Comparison of ENCODE assay signal across 10 cellular contexts in the genomic region with DNA sequence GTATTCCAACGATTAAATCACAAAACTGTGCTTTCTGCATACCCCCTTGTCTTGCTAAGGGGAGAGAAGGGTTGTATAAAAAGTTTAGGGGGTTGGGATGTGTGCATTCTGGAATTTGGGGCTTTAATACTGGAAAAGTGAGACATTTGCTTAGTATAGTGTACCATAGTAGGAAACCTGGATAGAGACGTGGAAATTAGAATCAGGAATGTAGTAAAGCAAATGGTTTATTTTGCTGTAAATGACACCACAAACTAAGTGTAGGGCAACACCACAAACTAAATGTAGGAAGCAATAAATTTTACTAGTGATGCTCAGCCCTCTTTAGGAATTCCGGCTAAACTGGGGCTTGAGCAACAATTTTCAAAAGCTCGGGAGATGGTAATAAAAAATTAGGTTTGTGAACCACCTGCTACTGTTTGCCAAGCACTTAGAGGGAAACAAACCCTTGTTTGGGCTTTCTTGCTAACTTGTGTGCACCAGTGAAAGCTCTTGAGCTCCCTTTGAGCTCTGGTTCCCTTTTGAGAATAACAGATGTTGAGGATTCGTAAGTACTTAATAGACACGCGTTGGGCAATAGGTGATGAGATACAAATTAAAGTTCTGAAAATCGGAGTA. TPM values are rescaled to one million over a fixed set of nuclear protein-coding genes. Genes with fewer than 3 reads are reported as not detected.
DNase-seq lines count a peak whose midpoint lies in the region; ATAC-seq and TF ChIP-seq lines count a peak whose summit lies in the region.
"Had no signal": no experiment of that assay in that cellular context is flagged by ENCODE, and none has a peak within 500 bp of the region (broad histone marks: within the 10 kb centered on the region; RNA-seq: fewer than 3 reads in every experiment).

No MANE protein-coding gene starts in this region.

- no peak for ATAC-seq in left cardiac atrium

- intact Hi-C loops in left cardiac atrium (cut with DNase I): no loop called here
- intact Hi-C loops in dendritic cell treated with granulocyte-macrophage colony-stimulating factor and Interleukin-4, amounts not matched to agents 40 ng/mL and 50 ng/mL, for 4 days (cut with micrococcal nuclease): no loop called here
- intact Hi-C loops in transverse colon (cut with DNase I; ENCODE audit: low total_unique reads): no loop called here

- DNase-seq in cardiac muscle cell (ENCODE audit: low read depth in 1 of 2, low spot score in 1 of 2) (peak in 1 of 2 donors; percentile 25), left cardiac atrium (no peak), NCI-H69 (lab: John Stamatoyannopoulos, UW) (peak; percentile 75), transverse colon (no peak), globus pallidus (ENCODE audit: low spot score) (no peak), GOT3 (lab: John Stamatoyannopoulos, UW) (no peak), GM13977 (ENCODE audit: low spot score) (no peak)
- DNase-seq: H7; stimulated activated CD4-positive, alpha-beta T cell treated with anti-CD3 and anti-CD28 coated beads, Interleukin-2, amount 100 ng/mL, for 24 hours had no signal

- peaks cover 48% of the 10 kb centered on the region for H3K36me3 ChIP-seq in cardiac muscle cell
- peaks cover 0 to 50% (median 22%) of the 10 kb centered on the region in 4 donors for H3K36me3 ChIP-seq in transverse colon

- peaks cover 54% of the 10 kb centered on the region for H3K36me3 Mint-ChIP-seq in dendritic cell treated with granulocyte-macrophage colony-stimulating factor and Interleukin-4, amounts not matched to agents 40 ng/mL and 50 ng/mL, for 4 days (ENCODE audit: low read depth)

- TF ChIP-seq EP300 in transverse colon (IDR thresholded peaks at IDR 0.05; ENCODE audit: low read depth): no peak

- no peaks in the 10 kb centered on the region for H3K9me3 Mint-ChIP-seq in dendritic cell treated with granulocyte-macrophage colony-stimulating factor and Interleukin-4, amounts not matched to agents 40 ng/mL and 50 ng/mL, for 4 days

- in situ Hi-C loops in transverse colon (cut with MboI; ENCODE audit: low pct_ligation_motif_present in 1 of 4, low pct_unique_long_range_greater_than_20kb in 1 of 4, low sequenced_read_pairs in 3 of 4): loop anchor here (10.0 to 25.0 kb wide), 3 partner anchors 47 to 97 kb away; no protein-coding TSS in a partner anchor
- in situ Hi-C loops in GM13977 (cut with MboI; ENCODE audit: low pct_unique_long_range_greater_than_20kb, low sequenced_read_pairs, unreplicated experiment): no loop called here

- no peaks in the 10 kb centered on the region for H3K4me1 ChIP-seq in cardiac muscle cell (ENCODE audit: low read depth)
- peaks cover 34 to 80% (median 52%) of the 10 kb centered on the region in 4 donors for H3K4me1 ChIP-seq in transverse colon

- peak overlapping the region; percentile 65 for H3K27ac Mint-ChIP-seq in dendritic cell treated with granulocyte-macrophage colony-stimulating factor and Interleukin-4, amounts not matched to agents 40 ng/mL and 50 ng/mL, for 4 days

- no peaks in the 10 kb centered on the region for H3K27me3 Mint-ChIP-seq in dendritic cell treated with granulocyte-macrophage colony-stimulating factor and Interleukin-4, amounts not matched to agents 40 ng/mL and 50 ng/mL, for 4 days

- H3K4me3 ChIP-seq in cardiac muscle cell: no peak overlapping the region
- H3K4me3 ChIP-seq in transverse colon: no peak overlapping the region

- peaks cover 61% of the 10 kb centered on the region for H3K4me1 Mint-ChIP-seq in dendritic cell treated with granulocyte-macrophage colony-stimulating factor and Interleukin-4, amounts not matched to agents 40 ng/mL and 50 ng/mL, for 4 days (ENCODE audit: low read depth)

- no peak for TF ChIP-seq POLR2A in transverse colon (IDR thresholded peaks at IDR 0.05)

- WGBS in transverse colon (ENCODE audit: low coverage in 1 of 2), 2 donors: 21 to 25% methylated on average over 8 of the region's 8 CpGs

- no peaks in the 10 kb centered on the region for H3K9me3 ChIP-seq in cardiac muscle cell (ENCODE audit: low read depth)
- H3K9me3 ChIP-seq in transverse colon: no peaks in the 10 kb centered on the region

- no peak overlapping the region for H3K4me3 Mint-ChIP-seq in dendritic cell treated with granulocyte-macrophage colony-stimulating factor and Interleukin-4, amounts not matched to agents 40 ng/mL and 50 ng/mL, for 4 days

- H3K27ac ChIP-seq in cardiac muscle cell (peak overlapping the region; percentile 35), transverse colon (peak overlapping the region; percentile 34 to 65 (median 58))

- TF ChIP-seq CTCF in cardiac muscle cell (IDR thresholded peaks at IDR 0.05; ENCODE audit: low read depth, low read length) (no peak), transverse colon (IDR thresholded peaks at IDR 0.05) (no peak), GM13977 (IDR thresholded peaks at IDR 0.05; ENCODE audit: extremely low read depth, insufficient read depth, missing control alignments) (no peak)

- H3K27me3 ChIP-seq in cardiac muscle cell: no peaks in the 10 kb centered on the region
- no peaks in the 10 kb centered on the region for H3K27me3 ChIP-seq in transverse colon

RNA-seq across cellular contexts. Expression of a gene that starts 13.8 kb away (rescaled TPM):
- total RNA-seq in cardiac muscle cell (167 and 232 TPM in 2 replicates), left cardiac atrium (10 to 100 TPM; 79.3 to 97.5 TPM), transverse colon (100 to 1,000 TPM; 116 to 612 (median 238) TPM)
- 137 and 166 TPM in 2 replicates for polyA plus RNA-seq in cardiac muscle cell

RNA-seq across cellular contexts. Expression of a gene that starts 27.2 kb away (rescaled TPM):
- total RNA-seq in cardiac muscle cell: 0.25 and 0.74 TPM in 2 replicates
- 0.57 TPM in 1 of 2 replicates, not detected in the other for polyA plus RNA-seq in cardiac muscle cell
- 1 to 10 TPM; 1.8 to 3.0 TPM for total RNA-seq in left cardiac atrium
- 1 to 10 TPM in 3 of 4 donors, under 1 TPM in 1; 0.82 to 7.9 (median 2.6) TPM for total RNA-seq in transverse colon

RNA-seq across cellular contexts. Expression of a gene that starts 29.3 kb away (rescaled TPM):
- total RNA-seq in cardiac muscle cell (1.8 and 2.9 TPM in 2 replicates), left cardiac atrium (10 to 100 TPM; 20.5 to 38.8 TPM), transverse colon (10 to 100 TPM in 3 of 4 donors, 1 to 10 TPM in 1; 1.4 to 40.4 (median 20.8) TPM)
- polyA plus RNA-seq in cardiac muscle cell: 3.7 and 6.9 TPM in 2 replicates

RNA-seq across cellular contexts. Expression of a gene that starts 41.4 kb away (rescaled TPM):
- total RNA-seq in cardiac muscle cell: not detected in 2 replicates
- not detected in 2 replicates for polyA plus RNA-seq in cardiac muscle cell
- total RNA-seq in left cardiac atrium: 10 to 100 TPM in 1 of 2 donors, 1 to 10 TPM in 1; 6.9 to 15.8 TPM
- 10 to 100 TPM in 2 of 4 donors, 1 to 10 TPM in 2; 1.8 to 20.8 (median 13.2) TPM for total RNA-seq in transverse colon
